2 cellular contexts compared by ENCODE assay signal in genomic region chr10:77669892-77670291, GRCh38.
TF ChIP-seq lines count a peak whose summit lies in the region.

No MANE protein-coding gene starts in this region.

TF ChIP-seq in SK-N-SH treated with all-trans-retinoic acid at 6 μM for 48 hours, 23 proteins besides CTCF, POLR2A, EP300 and RAD21 (continued from another document):
- no peak for TF ChIP-seq TSHZ2 (CRISPR knock-in tag; IDR thresholded peaks at IDR 0.05)

TF ChIP-seq in SK-N-SH, 30 proteins besides CTCF, POLR2A, EP300 and RAD21 (continued from another document):
- TF ChIP-seq SIN3A (IDR thresholded peaks at IDR 0.05; ENCODE audit: borderline replicate concordance, low read depth, low read length) (no peak), FOSL2 (IDR thresholded peaks at IDR 0.05; ENCODE audit: borderline replicate concordance, low read depth) (no peak), RXRA (IDR thresholded peaks at IDR 0.05; ENCODE audit: borderline replicate concordance, low read depth) (no peak)
TF ChIP-seq in SK-N-SH: peak in this region for 0.
